In the genomic region with DNA sequence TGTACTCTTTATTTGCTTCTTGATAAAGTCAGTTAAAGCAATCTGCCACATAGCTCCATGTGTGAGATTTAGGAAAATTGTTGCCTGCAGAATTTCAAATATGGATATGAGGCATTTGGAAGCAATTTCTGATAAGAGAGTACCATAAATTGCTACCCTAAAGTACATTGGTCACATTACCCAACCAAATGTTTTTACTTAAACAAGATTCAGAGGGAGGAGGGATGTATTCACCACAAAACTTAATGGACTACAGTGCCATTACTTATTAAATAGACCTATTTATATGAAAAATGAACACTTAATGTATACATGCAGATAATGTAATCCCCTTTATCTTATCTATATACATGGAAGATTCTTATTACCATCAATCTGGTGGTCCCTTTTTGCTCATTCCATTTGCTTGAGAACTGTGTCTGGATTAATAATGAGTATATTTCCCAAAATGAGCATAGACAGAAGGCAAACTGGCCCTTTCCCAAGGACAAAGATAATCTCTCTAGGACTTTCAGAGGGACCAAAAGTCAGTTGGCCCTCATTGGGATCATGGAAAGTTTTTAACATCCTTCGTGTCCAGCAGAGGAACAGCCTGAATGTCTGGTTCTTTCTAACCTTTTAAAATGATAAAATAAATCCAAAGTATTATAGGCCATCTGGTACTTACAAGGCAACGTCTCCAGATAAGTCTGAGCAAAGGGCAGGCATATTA, we compare ENCODE assay signal across 39 cellular contexts.
"Had no signal": no experiment of that assay in that cellular context is flagged by ENCODE, and none has a peak within 500 bp of the region (broad histone marks: within the 10 kb centered on the region; RNA-seq: fewer than 3 reads in every experiment).

No MANE protein-coding gene starts in this region.

- H3K36me3 Mint-ChIP-seq: activated CD4-positive, alpha-beta memory T cell treated with anti-CD3 and anti-CD28 coated beads for 36 hours; activated naive CD4-positive, alpha-beta T cell treated with anti-CD3 and anti-CD28 coated beads, Interleukin-2, amount 50 U/mL, for 24 hours; activated naive CD8-positive, alpha-beta T cell treated with anti-CD3 and anti-CD28 coated beads, Interleukin-2, amount 10 ng/mL, durations not matched to agents 7 days and 5 days; brain had no signal

- H3K27ac Mint-ChIP-seq: activated B cell treated with CpG ODN at 0.5 μM for 24 hours; activated CD4-positive, alpha-beta memory T cell treated with anti-CD3 and anti-CD28 coated beads for 36 hours; activated CD4-positive, alpha-beta T cell treated with anti-CD3 and anti-CD28 coated beads, Interleukin-2, amount 10 ng/mL, durations not matched to agents 24 days and 14 days; activated CD8-positive, alpha-beta T cell treated with anti-CD3 and anti-CD28 coated beads for 36 hours; activated naive CD4-positive, alpha-beta T cell treated with anti-CD3 and anti-CD28 coated beads for 36 hours; activated naive CD4-positive, alpha-beta T cell treated with anti-CD3 and anti-CD28 coated beads, Interleukin-2, amount 50 U/mL, for 24 hours; activated naive CD8-positive, alpha-beta T cell; activated naive CD8-positive, alpha-beta T cell treated with anti-CD3 and anti-CD28 coated beads, Interleukin-2, amount 10 ng/mL, durations not matched to agents 7 days and 5 days; activated naive CD8-positive, alpha-beta T cell treated with anti-CD3 and anti-CD28 coated beads, Interleukin-2, amount 50 U/mL, for 24 hours; activated T-cell treated with anti-CD3 and anti-CD28 coated beads, Interleukin-2, amount 50 U/mL, for 72 hours; activated T-helper 1 cell treated with anti-CD3 and anti-CD28 coated beads, Interleukin-12 subunit alpha, Interleukin-12 subunit beta, Interleukin-2, Interleukin-4 antibody, amounts not matched to agents 30 ng/mL and 10 ng/mL and 1 ng/mL, durations not matched to agents 14 hours and 24 hours and 36 hours; activated T-helper 17 cell treated with anti-CD3 and anti-CD28 coated beads, Interleukin-2, amount 50 U/mL, for 72 hours; brain; T-helper 1 cell treated with Interleukin-12 subunit alpha and Interleukin-12 subunit beta and Interleukin-4 antibody, amounts not matched to agents 30 μg/mL and 1 μg/mL, for 36 hours; T-helper 2 cell treated with Interferon-gamma antibody and Interleukin-4, amounts not matched to agents 5 μg/mL and 100 μg/mL, for 36 hours had no signal

- H3K36me3 ChIP-seq: ascending aorta, cardiac muscle cell had no signal

- H3K27me3 ChIP-seq: ascending aorta, cardiac muscle cell had no signal

- H3K4me1 Mint-ChIP-seq: activated B cell treated with CpG ODN at 0.5 μM for 24 hours; activated CD4-positive, alpha-beta T cell treated with anti-CD3 and anti-CD28 coated beads, Interleukin-2, amount 10 ng/mL, durations not matched to agents 24 days and 14 days; activated naive CD4-positive, alpha-beta T cell treated with anti-CD3 and anti-CD28 coated beads, Interleukin-2, amount 50 U/mL, for 24 hours; activated naive CD8-positive, alpha-beta T cell treated with anti-CD3 and anti-CD28 coated beads, Interleukin-2, amount 10 ng/mL, durations not matched to agents 7 days and 5 days; activated naive CD8-positive, alpha-beta T cell treated with anti-CD3 and anti-CD28 coated beads, Interleukin-2, amount 50 U/mL, for 24 hours; activated T-helper 17 cell treated with anti-CD3 and anti-CD28 coated beads, Interleukin-2, amount 50 U/mL, for 72 hours; brain; central memory CD8-positive, alpha-beta T cell had no signal

- H3K4me3 Mint-ChIP-seq: activated B cell treated with CpG ODN at 0.5 μM for 24 hours; activated CD4-positive, alpha-beta memory T cell treated with anti-CD3 and anti-CD28 coated beads for 36 hours; activated CD4-positive, alpha-beta T cell treated with anti-CD3 and anti-CD28 coated beads, Interleukin-2, amount 10 ng/mL, durations not matched to agents 24 days and 14 days; activated CD8-positive, alpha-beta T cell treated with anti-CD3 and anti-CD28 coated beads for 36 hours; activated naive CD4-positive, alpha-beta T cell treated with anti-CD3 and anti-CD28 coated beads for 36 hours; activated naive CD4-positive, alpha-beta T cell treated with anti-CD3 and anti-CD28 coated beads, Interleukin-2, amount 50 U/mL, for 24 hours; activated naive CD8-positive, alpha-beta T cell; activated naive CD8-positive, alpha-beta T cell treated with anti-CD3 and anti-CD28 coated beads, Interleukin-2, amount 10 ng/mL, durations not matched to agents 7 days and 5 days; activated naive CD8-positive, alpha-beta T cell treated with anti-CD3 and anti-CD28 coated beads, Interleukin-2, amount 50 U/mL, for 24 hours; activated T-cell treated with anti-CD3 and anti-CD28 coated beads, Interleukin-2, amount 50 U/mL, for 4 hours; activated T-cell treated with anti-CD3 and anti-CD28 coated beads, Interleukin-2, amount 50 U/mL, for 72 hours; activated T-helper 1 cell treated with anti-CD3 and anti-CD28 coated beads, Interleukin-12 subunit alpha, Interleukin-12 subunit beta, Interleukin-2, Interleukin-4 antibody, amounts not matched to agents 30 ng/mL and 10 ng/mL and 1 ng/mL, durations not matched to agents 14 hours and 24 hours and 36 hours; activated T-helper 17 cell treated with anti-CD3 and anti-CD28 coated beads, Interleukin-2, amount 50 U/mL, for 72 hours; brain; central memory CD8-positive, alpha-beta T cell; T-helper 1 cell treated with Interleukin-12 subunit alpha and Interleukin-12 subunit beta and Interleukin-4 antibody, amounts not matched to agents 30 μg/mL and 1 μg/mL, for 36 hours; T-helper 2 cell treated with Interferon-gamma antibody and Interleukin-4, amounts not matched to agents 5 μg/mL and 100 μg/mL, for 36 hours had no signal

- H3K9me3 Mint-ChIP-seq: activated CD8-positive, alpha-beta T cell treated with anti-CD3 and anti-CD28 coated beads for 36 hours; activated naive CD8-positive, alpha-beta T cell treated with anti-CD3 and anti-CD28 coated beads, Interleukin-2, amount 10 ng/mL, durations not matched to agents 7 days and 5 days had no signal

- H3K4me3 ChIP-seq: ascending aorta, cardiac muscle cell had no signal

- H3K9me3 ChIP-seq: ascending aorta had no signal

- H3K27ac ChIP-seq: ascending aorta, cardiac muscle cell, VCaP had no signal

- H3K27me3 Mint-ChIP-seq: activated B cell treated with CpG ODN at 0.5 μM for 24 hours; activated CD4-positive, alpha-beta memory T cell treated with anti-CD3 and anti-CD28 coated beads for 36 hours; activated CD4-positive, alpha-beta T cell treated with anti-CD3 and anti-CD28 coated beads, Interleukin-2, amount 10 ng/mL, durations not matched to agents 24 days and 14 days; activated CD8-positive, alpha-beta T cell treated with anti-CD3 and anti-CD28 coated beads for 36 hours; activated naive CD4-positive, alpha-beta T cell treated with anti-CD3 and anti-CD28 coated beads, Interleukin-2, amount 50 U/mL, for 24 hours; activated naive CD8-positive, alpha-beta T cell; activated naive CD8-positive, alpha-beta T cell treated with anti-CD3 and anti-CD28 coated beads, Interleukin-2, amount 10 ng/mL, durations not matched to agents 7 days and 5 days; activated naive CD8-positive, alpha-beta T cell treated with anti-CD3 and anti-CD28 coated beads, Interleukin-2, amount 50 U/mL, for 24 hours; activated T-helper 17 cell treated with anti-CD3 and anti-CD28 coated beads, Interleukin-2, amount 50 U/mL, for 72 hours; central memory CD8-positive, alpha-beta T cell had no signal

- DNase-seq: activated B cell treated with CpG ODN at 0.5 μM for 24 hours; activated CD4-positive, alpha-beta memory T cell treated with anti-CD3 and anti-CD28 coated beads for 36 hours; activated CD4-positive, alpha-beta T cell treated with anti-CD3 and anti-CD28 coated beads for 4 hours; activated CD4-positive, alpha-beta T cell treated with anti-CD3 and anti-CD28 coated beads, Interleukin-2, amount 10 ng/mL, durations not matched to agents 24 days and 14 days; activated CD4-positive, alpha-beta T cell treated with anti-CD3 and anti-CD28 coated beads, Interleukin-2, amount 50 U/mL, for 1 hour; activated CD4-positive, alpha-beta T cell treated with anti-CD3 and anti-CD28 coated beads, Interleukin-2, amount 50 U/mL, for 4 hours; activated CD4-positive, CD25-positive, alpha-beta regulatory T cell treated with anti-CD3 and anti-CD28 coated beads, Interleukin-2, amount 50 U/mL, for 72 hours; activated CD8-positive, alpha-beta memory T cell treated with anti-CD3 and anti-CD28 coated beads, Interleukin-2, amount 50 U/mL, for 4 hours; activated CD8-positive, alpha-beta T cell treated with anti-CD3 and anti-CD28 coated beads for 36 hours; activated effector memory CD4-positive, alpha-beta T cell treated with anti-CD3 and anti-CD28 coated beads, Interleukin-2, amount 50 U/mL, for 16 hours; activated gamma-delta T cell treated with Interleukin-2 at 50 U/mL for 16 hours; activated naive CD4-positive, alpha-beta T cell; activated naive CD4-positive, alpha-beta T cell treated with anti-CD3 and anti-CD28 coated beads for 36 hours; activated naive CD8-positive, alpha-beta T cell treated with anti-CD3 and anti-CD28 coated beads, Interleukin-2, amount 10 ng/mL, durations not matched to agents 7 days and 5 days; activated naive CD8-positive, alpha-beta T cell treated with anti-CD3 and anti-CD28 coated beads, Interleukin-2, amount 50 U/mL, for 24 hours; activated T-cell treated with anti-CD3 and anti-CD28 coated beads for 4 hours; activated T-cell treated with anti-CD3 and anti-CD28 coated beads, Interleukin-2, amount 50 U/mL, for 1 hour; activated T-cell treated with anti-CD3 and anti-CD28 coated beads, Interleukin-2, amount 50 U/mL, for 4 hours; activated T-cell treated with anti-CD3 and anti-CD28 coated beads, Interleukin-2, amount 50 U/mL, for 72 hours; amygdala; anterior cingulate cortex; caudate nucleus; cerebellar nuclear complex; T-helper 1 cell; T-helper 2 cell; T-helper 9 cell had no signal

- FAIRE-seq: bronchial epithelial cell, TTC549 had no signal

- H3K4me1 ChIP-seq: ascending aorta had no signal
